Comparison of ENCODE assay signal across 9 cellular contexts in the genomic region with DNA sequence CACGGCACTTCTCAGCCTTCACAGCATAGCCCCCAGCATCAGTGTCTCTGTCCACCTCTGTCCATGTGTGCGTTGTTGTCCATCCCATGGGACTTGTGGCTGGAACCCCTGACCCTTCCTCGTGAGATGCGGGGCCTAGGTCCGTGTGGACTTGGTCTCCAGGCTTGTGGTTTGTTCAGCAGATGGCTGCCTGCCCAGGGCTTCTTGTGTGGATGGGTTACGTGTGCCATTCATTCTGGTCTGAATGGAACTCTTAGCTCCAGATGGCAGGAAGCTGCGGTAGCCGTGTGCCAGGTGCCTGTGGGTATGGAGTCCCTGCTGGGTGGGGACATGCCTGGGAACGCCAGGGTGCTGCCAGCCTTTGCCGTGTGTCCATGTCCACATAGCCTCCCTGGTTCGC. TPM values are rescaled to one million over a fixed set of nuclear protein-coding genes. Genes with fewer than 3 reads are reported as not detected.
A peak's percentile ranks its signal among the peaks of the same experiment; 100 is the strongest.
DNase-seq lines count a peak whose midpoint lies in the region; ATAC-seq and TF ChIP-seq lines count a peak whose summit lies in the region.
"Had no signal": no experiment of that assay in that cellular context is flagged by ENCODE, and none has a peak within 500 bp of the region (broad histone marks: within the 10 kb centered on the region; RNA-seq: fewer than 3 reads in every experiment).

No MANE protein-coding gene starts in this region.

- H3K27ac ChIP-seq in upper lobe of left lung: peak overlapping the region in 3 of 4 donors; percentile 40 to 48 (median 48)
- H3K27ac ChIP-seq in suprapubic skin: no peak overlapping the region

- H3K27me3 ChIP-seq in upper lobe of left lung (no peaks in the 10 kb centered on the region), suprapubic skin (no peaks in the 10 kb centered on the region), MG63 (no peaks in the 10 kb centered on the region)

- H3K9me3 ChIP-seq in upper lobe of left lung (no peaks in the 10 kb centered on the region), suprapubic skin (no peaks in the 10 kb centered on the region), MG63 (no peaks in the 10 kb centered on the region)

- intact Hi-C loops in left ventricle myocardium superior (cut with micrococcal nuclease) (no loop called here), Right ventricle myocardium superior (cut with DNase I) (no loop called here)

- TF ChIP-seq CTCF in fibroblast of mammary gland (conservative IDR thresholded peaks at IDR 0.05; ENCODE audit: control insufficient read depth, insufficient read depth, low read depth, low read length) (no peak), upper lobe of left lung (IDR thresholded peaks at IDR 0.05) (no peak), suprapubic skin (IDR thresholded peaks at IDR 0.05) (no peak)

- WGBS in upper lobe of left lung, 2 donors: 47 to 59% methylated on average over 3 to 11 of the region's 11 CpGs
- 57% methylated on average over 8 of the region's 11 CpGs for WGBS in suprapubic skin

- peak in 1 of 4 donors; percentile 19 for TF ChIP-seq POLR2A in upper lobe of left lung (IDR thresholded peaks at IDR 0.05)
- no peak for TF ChIP-seq POLR2A in suprapubic skin (IDR thresholded peaks at IDR 0.05)

- peaks cover 29 to 63% (median 56%) of the 10 kb centered on the region in 4 donors for H3K4me1 ChIP-seq in upper lobe of left lung
- peaks cover 25% of the 10 kb centered on the region for H3K4me1 ChIP-seq in suprapubic skin

- ATAC-seq in left ventricle myocardium superior (no peak), Right ventricle myocardium superior (ENCODE audit: poor library complexity) (no peak), upper lobe of left lung (ENCODE audit: low FRiP score in 2 of 2) (peak in 1 of 2 donors; percentile 28)

- H3K36me3 ChIP-seq in upper lobe of left lung (peaks cover under 1 to 67% (median 41%) of the 10 kb centered on the region in 4 donors), suprapubic skin (peaks cover 60% of the 10 kb centered on the region), MG63 (peaks cover 56% of the 10 kb centered on the region)

- no peak for TF ChIP-seq EP300 in upper lobe of left lung (IDR thresholded peaks at IDR 0.05)
- no peak for TF ChIP-seq EP300 in suprapubic skin (IDR thresholded peaks at IDR 0.05)

- peak; percentile 41 for DNase-seq in left ventricle myocardium superior
- no peak for DNase-seq in Right ventricle myocardium superior
- DNase-seq in RPMI7951 (ENCODE audit: low read depth): peak; percentile 71
- peak; percentile 5 for DNase-seq in fibroblast of mammary gland (ENCODE audit: low read depth)
- peak in 1 of 2 donors; percentile 80 for DNase-seq in upper lobe of left lung
- no peak for DNase-seq in suprapubic skin (ENCODE audit: low spot score in 2 of 2)
- DNase-seq in MG63: no peak
- no peak for DNase-seq in GM19238 (ENCODE audit: insufficient read length, low spot score)
- DNase-seq: Kasumi-1 had no signal

- no peak overlapping the region for H3K4me3 ChIP-seq in fibroblast of mammary gland (ENCODE audit: control insufficient read depth, low read depth, low read length)
- no peak overlapping the region for H3K4me3 ChIP-seq in upper lobe of left lung
- H3K4me3 ChIP-seq in suprapubic skin: no peak overlapping the region
- no peak overlapping the region for H3K4me3 ChIP-seq in MG63

RNA-seq across cellular contexts. Expression of a gene that starts 31.7 kb away (rescaled TPM):
- total RNA-seq in left ventricle myocardium superior (51.7 TPM), Right ventricle myocardium superior (52.8 TPM), upper lobe of left lung (10 to 100 TPM; 14.9 to 66.0 (median 34.1) TPM), suprapubic skin (10 to 100 TPM; 19.9 to 32.7 (median 24.6) TPM)
- total RNA-seq in RPMI7951 (2014; rRNA removed; shearing (Covaris generic)): 28.7 and 45.3 TPM in 2 replicates
- 61.9 and 65.8 TPM in 2 replicates for total RNA-seq in MG63 (2014; rRNA removed; shearing (Covaris generic); ENCODE audit: low replicate concordance)

RNA-seq across cellular contexts. Expression of a gene that starts 37.0 kb away (rescaled TPM):
- total RNA-seq in left ventricle myocardium superior (31.6 TPM), Right ventricle myocardium superior (27.9 TPM), upper lobe of left lung (100 to 1,000 TPM in 3 of 6 donors, 10 to 100 TPM in 3; 49.0 to 148 (median 99.1) TPM), suprapubic skin (10 to 100 TPM; 30.8 to 58.2 (median 44.8) TPM)
- total RNA-seq in RPMI7951 (2014; rRNA removed; shearing (Covaris generic)): 10.4 and 18.3 TPM in 2 replicates
- total RNA-seq in MG63 (2014; rRNA removed; shearing (Covaris generic); ENCODE audit: low replicate concordance): 8.3 and 13.8 TPM in 2 replicates

RNA-seq across cellular contexts. Expression of a gene that starts 47.0 kb away (rescaled TPM):
- total RNA-seq in left ventricle myocardium superior (32.4 TPM), Right ventricle myocardium superior (27.5 TPM), upper lobe of left lung (10 to 100 TPM; 14.9 to 43.9 (median 25.8) TPM), suprapubic skin (10 to 100 TPM; 11.5 to 29.7 (median 15.2) TPM)
- 3.3 and 4.7 TPM in 2 replicates for total RNA-seq in RPMI7951 (2014; rRNA removed; shearing (Covaris generic))
- total RNA-seq in MG63 (2014; rRNA removed; shearing (Covaris generic); ENCODE audit: low replicate concordance): 18.7 and 29.4 TPM in 2 replicates

Comparison
In these comparisons a context has a peak if more than half of its experiments do, and no peak if none do; other contexts are left out.
1. DNase-seq: peak in left ventricle myocardium superior (single experiment), RPMI7951 (single experiment) and fibroblast of mammary gland (single experiment); none in Right ventricle myocardium superior (single experiment), suprapubic skin (0 of 2), MG63 (single experiment) and GM19238 (single experiment).